In genomic region chr5:113488645-113489184, GRCh38 we compare ENCODE assay signal across 8 cellular contexts. TPM values are rescaled to one million over a fixed set of nuclear protein-coding genes. Genes with fewer than 3 reads are reported as not detected.
DNase-seq lines count a peak whose midpoint lies in the region; ATAC-seq and TF ChIP-seq lines count a peak whose summit lies in the region.

No MANE protein-coding gene starts in this region.

- peaks cover 5% of the 10 kb centered on the region for H3F3A ChIP-seq in MM.1S (ENCODE audit: insufficient read depth, low read length)

- H3K4me2 ChIP-seq in MM.1S (ENCODE audit: low read depth, low read length), result peak overlapping the region; percentile 63

- no peaks in the 10 kb centered on the region for H4K20me1 ChIP-seq in MM.1S (ENCODE audit: insufficient read depth, low read length)

- no peak for ATAC-seq in HG03025 (IDR thresholded peaks at IDR 0.05; ENCODE audit: low FRiP score, unreplicated experiment)
- no peak for ATAC-seq in GM21367 (IDR thresholded peaks at IDR 0.05; ENCODE audit: unreplicated experiment)

- H3K9me2 ChIP-seq in MM.1S (replicated peaks; ENCODE audit: insufficient read depth, low read length), result no peaks in the 10 kb centered on the region

- peaks cover 15 to 27% (median 22%) of the 10 kb centered on the region in 5 donors for H3K9me3 Mint-ChIP-seq in CD8-positive, alpha-beta memory T cell
- H3K9me3 Mint-ChIP-seq in neural crest cell, result peaks cover 17% of the 10 kb centered on the region

- H3K4me1 ChIP-seq in CD8-positive, alpha-beta memory T cell (ENCODE audit: insufficient read depth, low read length), result peaks cover 17% of the 10 kb centered on the region
- H3K4me1 ChIP-seq in MM.1S (ENCODE audit: low read length), result peaks cover 11% of the 10 kb centered on the region

- H3K27ac ChIP-seq in CD8-positive, alpha-beta memory T cell (ENCODE audit: low read depth, low read length), result no peak overlapping the region
- H3K27ac ChIP-seq in MM.1S (ENCODE audit: low read length), result no peak overlapping the region

- POLR2A ChIA-PET in CD8-positive, alpha-beta memory T cell (lab: Charles Lee), result interaction anchor here (0.6 kb wide), 1 partner anchor 11 kb away, joined by 3 read pairs; no protein-coding TSS in a partner anchor

- peak overlapping the region; percentile 39; the same call in 1 of the 2 replicates for H2AFZ ChIP-seq in MM.1S (ENCODE audit: low read length)

- TF ChIP-seq CTCF in MM.1S (IDR thresholded peaks at IDR 0.05; ENCODE audit: low read length), result no peak
- TF ChIP-seq CTCF in epithelial cell of esophagus (IDR thresholded peaks at IDR 0.05; ENCODE audit: insufficient read depth, low read depth, low read length, missing control alignments), result no peak
- no peak for TF ChIP-seq CTCF in neural crest cell (conservative IDR thresholded peaks at IDR 0.05)

- peaks cover 19 to 25% (median 24%) of the 10 kb centered on the region in 3 donors for H3K4me1 Mint-ChIP-seq in CD8-positive, alpha-beta memory T cell
- H3K4me1 Mint-ChIP-seq in neural crest cell, result peaks cover 6% of the 10 kb centered on the region

- H3K9me3 ChIP-seq in CD8-positive, alpha-beta memory T cell (ENCODE audit: low read length), result peaks cover 10% of the 10 kb centered on the region
- no peaks in the 10 kb centered on the region for H3K9me3 ChIP-seq in MM.1S (replicated peaks; ENCODE audit: insufficient read depth, low read length)

- peaks cover 71 to 83% of the 10 kb centered on the region in 2 donors for H3K27me3 Mint-ChIP-seq in CD8-positive, alpha-beta memory T cell
- H3K27me3 Mint-ChIP-seq in neural crest cell (ENCODE audit: low read depth), result peaks cover 32% of the 10 kb centered on the region

- no peak for DNase-seq in CD8-positive, alpha-beta memory T cell
- no peak for DNase-seq in MM.1S
- peak; percentile 57 for DNase-seq in epithelial cell of esophagus (ENCODE audit: low read depth)
- no peak for DNase-seq in neural crest cell (ENCODE audit: low read depth, low spot score)
- DNase-seq in NCI-H1436 treated with DMSO at 0.1 percent for 48 hours (lab: John Stamatoyannopoulos, UW), result no peak
- no peak for DNase-seq in COLO668 (lab: John Stamatoyannopoulos, UW; ENCODE audit: unreplicated experiment)

- no peak overlapping the region for H3K9ac ChIP-seq in MM.1S (ENCODE audit: low read length)

- H3K4me3 ChIP-seq in CD8-positive, alpha-beta memory T cell (ENCODE audit: low read length), result peak overlapping the region; percentile 41
- peak overlapping the region; percentile 45; the same call in 1 of the 2 replicates for H3K4me3 ChIP-seq in MM.1S (ENCODE audit: low read length)
- H3K4me3 ChIP-seq in epithelial cell of esophagus (ENCODE audit: low read length), result peak overlapping the region; percentile 82

- CTCF ChIA-PET in CD8-positive, alpha-beta memory T cell (lab: Charles Lee), result interaction anchor here (0.8 kb wide), 1 partner anchor 13 kb away, joined by 3 read pairs; no protein-coding TSS in a partner anchor

- H3K4me3 Mint-ChIP-seq in CD8-positive, alpha-beta memory T cell, result peak overlapping the region; percentile 72 to 83 (median 77)
- H3K4me3 Mint-ChIP-seq in neural crest cell, result peak overlapping the region; percentile 94

- H3K27me3 ChIP-seq in CD8-positive, alpha-beta memory T cell (ENCODE audit: insufficient read depth, low read length, poor library complexity, severe bottlenecking), result peaks cover 36% of the 10 kb centered on the region
- no peaks in the 10 kb centered on the region for H3K27me3 ChIP-seq in MM.1S (replicated peaks; ENCODE audit: insufficient read depth, low read length)

- H3K27ac Mint-ChIP-seq in CD8-positive, alpha-beta memory T cell, result no peak overlapping the region
- peak overlapping the region; percentile 75 for H3K27ac Mint-ChIP-seq in neural crest cell (ENCODE audit: unreplicated experiment)

- H3K36me3 ChIP-seq in CD8-positive, alpha-beta memory T cell (ENCODE audit: insufficient read depth, low read length), result no peaks in the 10 kb centered on the region
- no peaks in the 10 kb centered on the region for H3K36me3 ChIP-seq in MM.1S (replicated peaks; ENCODE audit: insufficient read depth, low read length)

- no peaks in the 10 kb centered on the region for H3K79me2 ChIP-seq in MM.1S (ENCODE audit: low read length)

- peaks cover 0 to 23% (median 8%) of the 10 kb centered on the region in 3 donors for H3K36me3 Mint-ChIP-seq in CD8-positive, alpha-beta memory T cell
- peaks cover 7% of the 10 kb centered on the region for H3K36me3 Mint-ChIP-seq in neural crest cell (ENCODE audit: low read depth)

RNA-seq across cellular contexts. Expression of gene MCC, which starts 0.5 kb away (rescaled TPM):
- 1 to 10 TPM; 4.2 to 5.4 TPM for total RNA-seq in CD8-positive, alpha-beta memory T cell
- 4.9 TPM for polyA plus RNA-seq in CD8-positive, alpha-beta memory T cell
- total RNA-seq in neural crest cell, result 10.8 and 11.5 TPM in 2 replicates

RNA-seq across cellular contexts. Expression of gene YTHDC2, which starts 24.8 kb away (rescaled TPM):
- total RNA-seq in CD8-positive, alpha-beta memory T cell, result 10 to 100 TPM; 24.4 to 28.3 TPM
- 12.6 TPM for polyA plus RNA-seq in CD8-positive, alpha-beta memory T cell
- total RNA-seq in neural crest cell, result 28.8 and 32.1 TPM in 2 replicates

RNA-seq across cellular contexts. Expression of gene TSSK1B, which starts 53.9 kb away (rescaled TPM):
- total RNA-seq in CD8-positive, alpha-beta memory T cell, result not detected
- polyA plus RNA-seq in CD8-positive, alpha-beta memory T cell, result not detected
- 0.16 and 0.23 TPM in 2 replicates for total RNA-seq in neural crest cell
